ENCODE assay signal across 1 cellular context in genomic region chr2:64523667-64524603, GRCh38.
TF ChIP-seq lines count a peak whose summit lies in the region.

Gene AFTPH (plus strand): TSS chr2:64524328. CDS start chr2:64551475, 27,147 bp downstream.

TF ChIP-seq in HepG2, 621 proteins besides CTCF, POLR2A, EP300 and RAD21 (continued from another document and continues in another):
- TF ChIP-seq BRCA1 (CRISPR knock-in tag; IDR thresholded peaks at IDR 0.05): peak; percentile 28; the same call in 1 of the 2 replicates
- TF ChIP-seq ZFX (CRISPR knock-in tag; IDR thresholded peaks at IDR 0.05; ENCODE audit: low read depth): peak; percentile 91; the same call in 1 of the 2 replicates
- no peak for TF ChIP-seq GLMP (CRISPR knock-in tag; IDR thresholded peaks at IDR 0.05; ENCODE audit: borderline replicate concordance)
- peak; percentile 42; the same call in 1 of the 2 replicates for TF ChIP-seq ZNF331 (CRISPR knock-in tag; IDR thresholded peaks at IDR 0.05)
- TF ChIP-seq JUN (CRISPR knock-in tag; IDR thresholded peaks at IDR 0.05): no peak
- TF ChIP-seq ZKSCAN1 (IDR thresholded peaks at IDR 0.05; ENCODE audit: low read length): no peak
- no peak for TF ChIP-seq ZNF431 (CRISPR knock-in tag; IDR thresholded peaks at IDR 0.05; ENCODE audit: borderline replicate concordance, low read depth)
- TF ChIP-seq ZGPAT (CRISPR knock-in tag; IDR thresholded peaks at IDR 0.05): peak; percentile 89
- 0 out of 2 replicates have a peak, but pooled peaks have one; percentile 2 for TF ChIP-seq ZNF121 (CRISPR knock-in tag; IDR thresholded peaks at IDR 0.05)
- no peak for TF ChIP-seq ZBTB26 (CRISPR knock-in tag; IDR thresholded peaks at IDR 0.05; ENCODE audit: borderline replicate concordance)
- TF ChIP-seq FOXP1 (IDR thresholded peaks at IDR 0.05): no peak
- peak; percentile 26; the same call in 1 of the 2 replicates for TF ChIP-seq FOXP1 (CRISPR knock-in tag; IDR thresholded peaks at IDR 0.05)
- TF ChIP-seq ZFP82 (CRISPR knock-in tag; IDR thresholded peaks at IDR 0.05; ENCODE audit: borderline replicate concordance): peak; percentile 95
- TF ChIP-seq FOXJ3 (CRISPR knock-in tag; IDR thresholded peaks at IDR 0.05; ENCODE audit: borderline replicate concordance): no peak
- no peak for TF ChIP-seq NFE2 (CRISPR knock-in tag; IDR thresholded peaks at IDR 0.05)
- TF ChIP-seq RBFOX2 (IDR thresholded peaks at IDR 0.05; ENCODE audit: low read depth, low read length): no peak; the same call in 1 of the 2 replicates
- TF ChIP-seq BHLHE40 (IDR thresholded peaks at IDR 0.05; ENCODE audit: low read length): no peak; the same call in 1 of the 2 replicates
- TF ChIP-seq KDM2A (CRISPR knock-in tag; IDR thresholded peaks at IDR 0.05; ENCODE audit: borderline replicate concordance, low read depth): peak; percentile 99
- peak; percentile 92 for TF ChIP-seq ZNF687 (CRISPR knock-in tag; IDR thresholded peaks at IDR 0.05)
- no peak for TF ChIP-seq ATF7-NPFF (CRISPR knock-in tag; IDR thresholded peaks at IDR 0.05; ENCODE audit: low read depth)
- TF ChIP-seq CBFB (CRISPR knock-in tag; IDR thresholded peaks at IDR 0.05): peak; percentile 79
- peak; percentile 83 for TF ChIP-seq ZNF605 (CRISPR knock-in tag; IDR thresholded peaks at IDR 0.05)
- TF ChIP-seq USF2 (IDR thresholded peaks at IDR 0.05; ENCODE audit: low read depth, low read length): no peak
- no peak; the same call in 1 of the 2 replicates for TF ChIP-seq USF2 (CRISPR knock-in tag; IDR thresholded peaks at IDR 0.05; ENCODE audit: borderline replicate concordance)
- no peak for TF ChIP-seq ZNF280B (CRISPR knock-in tag; IDR thresholded peaks at IDR 0.05; ENCODE audit: borderline replicate concordance)
- TF ChIP-seq ZNF276 (CRISPR knock-in tag; IDR thresholded peaks at IDR 0.05; ENCODE audit: low read depth): peak; percentile 11; the same call in 1 of the 2 replicates
- no peak for TF ChIP-seq RBM39 (IDR thresholded peaks at IDR 0.05; ENCODE audit: low read depth, low read length, poor library complexity, severe bottlenecking)
- TF ChIP-seq E2F2 (CRISPR knock-in tag; IDR thresholded peaks at IDR 0.05; ENCODE audit: borderline replicate concordance): no peak
- peak; percentile 51; the same call in 1 of the 2 replicates for TF ChIP-seq TFAP4 (IDR thresholded peaks at IDR 0.05; ENCODE audit: borderline replicate concordance, low read depth)
- TF ChIP-seq ZNF557 (CRISPR knock-in tag; IDR thresholded peaks at IDR 0.05): peak; percentile 22; the same call in 1 of the 2 replicates
- peak; percentile 94 for TF ChIP-seq THAP11 (CRISPR knock-in tag; IDR thresholded peaks at IDR 0.05)
- no peak; the same call in 1 of the 2 replicates for TF ChIP-seq CCDC6 (CRISPR knock-in tag; IDR thresholded peaks at IDR 0.05)
- no peak for TF ChIP-seq SRSF4 (IDR thresholded peaks at IDR 0.05; ENCODE audit: low read depth, low read length, poor library complexity, severe bottlenecking)
- no peak for TF ChIP-seq ZNF282 (IDR thresholded peaks at IDR 0.05; ENCODE audit: partially characterized antibody)
- 0 out of 2 replicates have a peak, but pooled peaks have one; percentile 48 for TF ChIP-seq ZNF337 (CRISPR knock-in tag; IDR thresholded peaks at IDR 0.05; ENCODE audit: borderline replicate concordance, low read depth)
- peak; percentile 79 for TF ChIP-seq DRAP1 (CRISPR knock-in tag; IDR thresholded peaks at IDR 0.05)
- peak; percentile 53; the same call in 1 of the 2 replicates for TF ChIP-seq NFKB2 (CRISPR knock-in tag; IDR thresholded peaks at IDR 0.05; ENCODE audit: borderline replicate concordance)
- peak; percentile 89 for TF ChIP-seq GMEB1 (CRISPR knock-in tag; IDR thresholded peaks at IDR 0.05; ENCODE audit: borderline replicate concordance)
- TF ChIP-seq CEBPG (CRISPR knock-in tag; IDR thresholded peaks at IDR 0.05): no peak
- TF ChIP-seq STAT5B (CRISPR knock-in tag; IDR thresholded peaks at IDR 0.05): no peak
- TF ChIP-seq CEBPB (IDR thresholded peaks at IDR 0.05; ENCODE audit: borderline replicate concordance, low read depth, low read length): no peak
- TF ChIP-seq BCL3 (CRISPR knock-in tag; IDR thresholded peaks at IDR 0.05): peak; percentile 51; the same call in 1 of the 2 replicates
